In the genomic region with DNA sequence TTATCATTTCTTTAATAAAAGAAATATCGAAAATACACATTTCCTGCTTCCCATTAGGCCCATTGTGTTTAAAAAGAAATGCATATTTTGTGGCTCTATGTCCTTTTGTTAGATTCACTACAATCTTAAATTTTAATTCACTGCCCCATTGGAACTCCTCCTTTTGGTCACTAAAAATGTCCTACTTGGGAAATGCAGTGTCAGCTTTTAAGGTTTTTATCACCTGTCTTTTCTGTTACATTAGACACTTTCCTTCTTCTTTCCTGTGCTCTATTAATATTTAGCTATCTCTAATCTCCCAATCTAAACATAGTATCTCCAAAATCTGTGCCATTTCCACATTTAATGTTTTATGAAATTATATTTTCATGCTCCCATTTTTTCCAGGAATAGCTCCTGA, we compare ENCODE assay signal across 29 cellular contexts.
"Had no signal": no experiment of that assay in that cellular context is flagged by ENCODE, and none has a peak within 500 bp of the region (broad histone marks: within the 10 kb centered on the region; RNA-seq: fewer than 3 reads in every experiment).

No MANE protein-coding gene starts in this region.

- H3K36me3 Mint-ChIP-seq: stimulated activated effector memory CD8-positive, alpha-beta T cell treated with anti-CD3 and anti-CD28 coated beads, Interleukin-12 subunit alpha, Interleukin-12 subunit beta, amount 100 ng/mL, for 72 hours; stimulated activated memory B cell treated with anti-CD40 and anti-IgM and Interleukin-4, amounts not matched to agents 10 μg/mL and 1 μg/mL and 100 μg/mL, for 72 hours; stimulated activated naive B cell treated with anti-CD40 and anti-IgM and Interleukin-4, amounts not matched to agents 10 μg/mL and 1 μg/mL and 100 μg/mL, for 72 hours; type B pancreatic cell had no signal

- H3K36me3 ChIP-seq: stomach, suprapubic skin, thoracic aorta, thyroid gland, tibial artery, tibial nerve, transverse colon, upper lobe of left lung, upper lobe of right lung, uterus, vagina had no signal

- H3K27ac ChIP-seq: stomach, suprapubic skin, testis, thoracic aorta, thyroid gland, tibial artery, tibial nerve, transverse colon, upper lobe of left lung, upper lobe of right lung, uterus, vagina had no signal

- H3K27me3 Mint-ChIP-seq: stimulated activated memory B cell treated with anti-CD40 and anti-IgM and Interleukin-4, amounts not matched to agents 10 μg/mL and 1 μg/mL and 100 μg/mL, for 72 hours; stimulated activated naive B cell treated with anti-CD40 and anti-IgM and Interleukin-4, amounts not matched to agents 10 μg/mL and 1 μg/mL and 100 μg/mL, for 72 hours; stimulated activated naive CD8-positive, alpha-beta T cell treated with anti-CD3 and anti-CD28 coated beads, Interleukin-15, amount 100 ng/mL, for 72 hours; stimulated activated naive CD8-positive, alpha-beta T cell treated with anti-CD3 and anti-CD28 coated beads, Interleukin-15, Interleukin-2, amounts not matched to agents 100 ng/mL and 50 ng/mL, for 24 hours; type B pancreatic cell had no signal

- H3K27me3 ChIP-seq: stomach, suprapubic skin, testis, thyroid gland, tibial artery, tibial nerve, transverse colon, upper lobe of left lung, upper lobe of right lung, uterus, vagina had no signal

- FAIRE-seq: urothelium cell line had no signal

- H3K4me1 ChIP-seq: stomach, suprapubic skin, testis, thyroid gland, tibial artery, tibial nerve, transverse colon, upper lobe of left lung, upper lobe of right lung, uterus, vagina had no signal

- H3K9me3 ChIP-seq: stomach, suprapubic skin, testis, thoracic aorta, thyroid gland, tibial artery, tibial nerve, transverse colon, upper lobe of left lung, upper lobe of right lung, uterus, vagina had no signal

- ATAC-seq: stimulated activated effector memory CD8-positive, alpha-beta T cell treated with anti-CD3 and anti-CD28 coated beads, Interleukin-12 subunit alpha, Interleukin-12 subunit beta, amount 100 ng/mL, for 72 hours; stimulated activated memory B cell treated with anti-CD40 and anti-IgM and Interleukin-4, amounts not matched to agents 10 μg/mL and 1 μg/mL and 100 μg/mL, for 72 hours; stimulated activated naive B cell treated with anti-CD40 and anti-IgM and Interleukin-4, amounts not matched to agents 10 μg/mL and 1 μg/mL and 100 μg/mL, for 72 hours; stimulated activated naive CD8-positive, alpha-beta T cell treated with anti-CD3 and anti-CD28 coated beads, Interleukin-15, amount 100 ng/mL, for 72 hours; stimulated activated naive CD8-positive, alpha-beta T cell treated with anti-CD3 and anti-CD28 coated beads, Interleukin-15, Interleukin-2, amounts not matched to agents 100 U/mL and 50 U/mL, for 24 hours; upper lobe of right lung had no signal

- H3K4me3 Mint-ChIP-seq: stimulated activated effector memory CD8-positive, alpha-beta T cell treated with anti-CD3 and anti-CD28 coated beads, Interleukin-12 subunit alpha, Interleukin-12 subunit beta, amount 100 ng/mL, for 72 hours; stimulated activated memory B cell treated with anti-CD40 and anti-IgM and Interleukin-4, amounts not matched to agents 10 μg/mL and 1 μg/mL and 100 μg/mL, for 72 hours; stimulated activated naive B cell treated with anti-CD40 and anti-IgM and Interleukin-4, amounts not matched to agents 10 μg/mL and 1 μg/mL and 100 μg/mL, for 72 hours; stimulated activated naive CD8-positive, alpha-beta T cell treated with anti-CD3 and anti-CD28 coated beads, Interleukin-15, amount 100 ng/mL, for 72 hours; stimulated activated naive CD8-positive, alpha-beta T cell treated with anti-CD3 and anti-CD28 coated beads, Interleukin-15, Interleukin-2, amounts not matched to agents 100 ng/mL and 50 ng/mL, for 24 hours; type B pancreatic cell had no signal

- DNase-seq: stimulated activated CD4-positive, alpha-beta T cell treated with anti-CD3 and anti-CD28 coated beads, Interleukin-2, amount 100 ng/mL, for 48 hours; stimulated activated CD4-positive, alpha-beta T cell treated with anti-CD3 and anti-CD28 coated beads, Interleukin-4, amount 100 ng/mL, for 1 hour; stimulated activated CD4-positive, alpha-beta T cell treated with anti-CD3 and anti-CD28 coated beads, Interleukin-4, amount 100 ng/mL, for 24 hours; stimulated activated CD4-positive, alpha-beta T cell treated with anti-CD3 and anti-CD28 coated beads, Interleukin-4, amount 100 ng/mL, for 4 hours; stimulated activated CD8-positive, alpha-beta memory T cell treated with anti-CD3 and anti-CD28 coated beads, Interleukin-4, amount 100 ng/mL, for 48 hours; stimulated activated naive B cell treated with anti-CD40 and anti-IgM and Interleukin-4, amounts not matched to agents 10 μg/mL and 1 μg/mL and 100 μg/mL, for 72 hours; stimulated activated naive CD4-positive, alpha-beta T cell; stimulated activated naive CD4-positive, alpha-beta T cell treated with Interleukin-2 at 50 U/mL for 16 hours; stimulated activated naive CD8-positive, alpha-beta T cell treated with anti-CD3 and anti-CD28 coated beads, Interleukin-15, amount 100 ng/mL, for 72 hours; stimulated activated naive CD8-positive, alpha-beta T cell treated with anti-CD3 and anti-CD28 coated beads, Interleukin-15, Interleukin-2, amounts not matched to agents 100 U/mL and 50 U/mL, for 24 hours; stomach; substantia nigra; testis; thyroid gland; tibial artery; transverse colon; trophoblast cell; upper lobe of left lung; upper lobe of right lung; uterus had no signal

- H3K27ac Mint-ChIP-seq: stimulated activated effector memory CD8-positive, alpha-beta T cell treated with anti-CD3 and anti-CD28 coated beads, Interleukin-12 subunit alpha, Interleukin-12 subunit beta, amount 100 ng/mL, for 72 hours; stimulated activated memory B cell treated with anti-CD40 and anti-IgM and Interleukin-4, amounts not matched to agents 10 μg/mL and 1 μg/mL and 100 μg/mL, for 72 hours; stimulated activated naive B cell treated with anti-CD40 and anti-IgM and Interleukin-4, amounts not matched to agents 10 μg/mL and 1 μg/mL and 100 μg/mL, for 72 hours; stimulated activated naive CD8-positive, alpha-beta T cell treated with anti-CD3 and anti-CD28 coated beads, Interleukin-15, Interleukin-2, amounts not matched to agents 100 ng/mL and 50 ng/mL, for 24 hours; type B pancreatic cell had no signal

- H3K9me3 Mint-ChIP-seq: type B pancreatic cell had no signal

- H3K4me1 Mint-ChIP-seq: stimulated activated effector memory CD8-positive, alpha-beta T cell treated with anti-CD3 and anti-CD28 coated beads, Interleukin-12 subunit alpha, Interleukin-12 subunit beta, amount 100 ng/mL, for 72 hours; stimulated activated memory B cell treated with anti-CD40 and anti-IgM and Interleukin-4, amounts not matched to agents 10 μg/mL and 1 μg/mL and 100 μg/mL, for 72 hours; stimulated activated naive B cell treated with anti-CD40 and anti-IgM and Interleukin-4, amounts not matched to agents 10 μg/mL and 1 μg/mL and 100 μg/mL, for 72 hours; stimulated activated naive CD8-positive, alpha-beta T cell treated with anti-CD3 and anti-CD28 coated beads, Interleukin-15, amount 100 ng/mL, for 72 hours had no signal

- H3K4me3 ChIP-seq: stomach, suprapubic skin, testis, thoracic aorta, thyroid gland, tibial artery, tibial nerve, transverse colon, upper lobe of left lung, upper lobe of right lung, uterus, vagina had no signal
